22 cellular contexts compared by ENCODE assay signal in the genomic region with DNA sequence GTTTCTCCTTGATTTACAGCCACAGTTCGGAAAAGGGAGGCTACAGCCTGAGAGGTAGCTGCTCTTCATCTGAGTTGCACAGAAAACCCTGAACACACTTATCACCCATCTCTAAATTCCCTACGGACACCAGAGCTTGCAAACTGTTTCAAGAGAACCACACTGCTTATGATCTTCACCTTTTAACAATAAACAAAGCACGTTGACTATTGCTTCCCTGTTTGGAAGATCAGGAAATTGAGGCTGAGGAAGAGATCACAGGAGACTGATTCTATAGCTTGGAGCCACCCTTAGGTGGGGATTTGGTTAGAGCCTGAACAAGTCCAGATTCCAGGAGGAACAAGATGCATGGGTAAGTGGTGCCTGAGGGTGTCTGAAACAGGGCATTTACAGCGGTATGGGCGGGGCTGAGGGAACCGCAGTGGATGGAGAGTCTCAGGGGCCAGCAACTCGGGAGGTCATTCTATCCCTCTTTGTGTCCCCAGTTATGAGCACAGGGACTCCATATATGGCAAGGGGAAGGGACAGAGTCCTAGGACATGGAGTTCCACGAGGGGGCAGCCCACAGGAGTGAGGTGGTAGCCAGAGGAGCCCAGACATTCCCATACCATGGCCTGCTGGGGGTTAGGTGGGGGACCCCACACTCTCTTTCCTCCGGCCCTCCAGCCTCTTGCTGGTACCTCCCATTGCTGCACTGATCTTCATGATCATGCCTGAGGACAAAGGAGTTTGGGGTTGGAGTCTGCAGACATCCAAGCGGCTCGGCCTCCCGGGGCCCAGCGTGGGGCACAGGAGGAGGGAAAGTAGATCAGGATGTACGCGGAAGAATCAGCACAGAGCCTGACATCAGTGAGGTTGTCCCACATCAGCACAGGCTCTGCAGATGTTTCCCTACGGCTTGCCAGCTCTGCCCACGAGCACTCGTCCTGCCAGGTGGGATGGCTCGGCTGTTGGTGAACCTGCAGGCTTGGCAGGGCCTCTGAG.
"Had no signal": no experiment of that assay in that cellular context is flagged by ENCODE, and none has a peak within 500 bp of the region (broad histone marks: within the 10 kb centered on the region; RNA-seq: fewer than 3 reads in every experiment).

No MANE protein-coding gene starts in this region.

- H3K36me3 ChIP-seq: cardiac muscle cell, left ventricle myocardium inferior, ovary, right lobe of liver, suprapubic skin, transverse colon, vagina had no signal

- H3K27ac ChIP-seq: cardiac muscle cell, dorsolateral prefrontal cortex, foreskin keratinocyte, left ventricle myocardium inferior, ovary, psoas muscle, right lobe of liver, suprapubic skin, transverse colon, vagina had no signal

- H3K27me3 ChIP-seq: cardiac muscle cell, foreskin keratinocyte, ovary, right lobe of liver, vagina had no signal

- ATAC-seq: activated CD8-positive, alpha-beta memory T cell treated with anti-CD3 and anti-CD28 coated beads, Interleukin-2, amount 10 ng/mL, durations not matched to agents 7 days and 5 days; foreskin keratinocyte; psoas muscle; stimulated activated naive CD8-positive, alpha-beta T cell treated with anti-CD3 and anti-CD28 coated beads, Interleukin-15, amount 100 ng/mL, for 72 hours had no signal

- H3K27me3 Mint-ChIP-seq: activated B cell treated with CpG ODN at 0.5 μM for 24 hours; activated CD8-positive, alpha-beta memory T cell treated with anti-CD3 and anti-CD28 coated beads, Interleukin-2, amount 10 ng/mL, durations not matched to agents 7 days and 5 days had no signal

- H3K36me3 Mint-ChIP-seq: activated CD4-positive, alpha-beta memory T cell treated with anti-CD3 and anti-CD28 coated beads for 36 hours; activated CD8-positive, alpha-beta memory T cell treated with anti-CD3 and anti-CD28 coated beads, Interleukin-2, amount 10 ng/mL, durations not matched to agents 7 days and 5 days; activated naive CD8-positive, alpha-beta T cell treated with anti-CD3 and anti-CD28 coated beads for 36 hours had no signal

- H3K9me3 ChIP-seq: ovary, psoas muscle, right lobe of liver, suprapubic skin, transverse colon, vagina had no signal

- H3K27ac Mint-ChIP-seq: activated B cell treated with CpG ODN at 0.5 μM for 24 hours; activated CD4-positive, alpha-beta memory T cell treated with anti-CD3 and anti-CD28 coated beads for 36 hours; activated CD8-positive, alpha-beta memory T cell treated with anti-CD3 and anti-CD28 coated beads, Interleukin-2, amount 10 ng/mL, durations not matched to agents 7 days and 5 days; activated naive CD8-positive, alpha-beta T cell treated with anti-CD3 and anti-CD28 coated beads for 36 hours; stimulated activated naive CD8-positive, alpha-beta T cell treated with anti-CD3 and anti-CD28 coated beads, Interleukin-15, amount 100 ng/mL, for 72 hours had no signal

- H3K4me3 ChIP-seq: cardiac muscle cell, dorsolateral prefrontal cortex, left ventricle myocardium inferior, ovary, psoas muscle, right lobe of liver, smooth muscle cell, suprapubic skin, transverse colon, vagina had no signal

- H3K4me1 ChIP-seq: foreskin keratinocyte, left ventricle myocardium inferior, psoas muscle, right lobe of liver, suprapubic skin, transverse colon, vagina had no signal

- H3K4me2 ChIP-seq: smooth muscle cell had no signal

- DNase-seq: activated B cell treated with CpG ODN at 0.5 μM for 24 hours; activated CD4-positive, alpha-beta memory T cell treated with anti-CD3 and anti-CD28 coated beads for 36 hours; activated CD4-positive, alpha-beta T cell treated with anti-CD3 and anti-CD28 coated beads for 4 hours; activated CD8-positive, alpha-beta memory T cell treated with anti-CD3 and anti-CD28 coated beads, Interleukin-2, amount 10 ng/mL, durations not matched to agents 7 days and 5 days; activated naive CD8-positive, alpha-beta T cell treated with anti-CD3 and anti-CD28 coated beads for 36 hours; amniotic stem cell; dorsolateral prefrontal cortex; foreskin keratinocyte; kidney glomerular epithelial cell; left ventricle myocardium inferior; mammary epithelial cell; ovary; psoas muscle; right lobe of liver; stimulated activated CD4-positive, alpha-beta T cell treated with anti-CD3 and anti-CD28 coated beads, Interleukin-4, amount 100 ng/mL, for 1 hour; stimulated activated naive CD8-positive, alpha-beta T cell treated with anti-CD3 and anti-CD28 coated beads, Interleukin-15, amount 100 ng/mL, for 72 hours; T-helper 2 cell; transverse colon had no signal

- H3K9me3 Mint-ChIP-seq: activated B cell treated with CpG ODN at 0.5 μM for 24 hours; activated CD4-positive, alpha-beta memory T cell treated with anti-CD3 and anti-CD28 coated beads for 36 hours; activated naive CD8-positive, alpha-beta T cell treated with anti-CD3 and anti-CD28 coated beads for 36 hours; stimulated activated naive CD8-positive, alpha-beta T cell treated with anti-CD3 and anti-CD28 coated beads, Interleukin-15, amount 100 ng/mL, for 72 hours had no signal

- H3K4me3 Mint-ChIP-seq: activated B cell treated with CpG ODN at 0.5 μM for 24 hours; activated CD4-positive, alpha-beta memory T cell treated with anti-CD3 and anti-CD28 coated beads for 36 hours; activated CD8-positive, alpha-beta memory T cell treated with anti-CD3 and anti-CD28 coated beads, Interleukin-2, amount 10 ng/mL, durations not matched to agents 7 days and 5 days; activated naive CD8-positive, alpha-beta T cell treated with anti-CD3 and anti-CD28 coated beads for 36 hours; stimulated activated naive CD8-positive, alpha-beta T cell treated with anti-CD3 and anti-CD28 coated beads, Interleukin-15, amount 100 ng/mL, for 72 hours had no signal
